In the genomic region with DNA sequence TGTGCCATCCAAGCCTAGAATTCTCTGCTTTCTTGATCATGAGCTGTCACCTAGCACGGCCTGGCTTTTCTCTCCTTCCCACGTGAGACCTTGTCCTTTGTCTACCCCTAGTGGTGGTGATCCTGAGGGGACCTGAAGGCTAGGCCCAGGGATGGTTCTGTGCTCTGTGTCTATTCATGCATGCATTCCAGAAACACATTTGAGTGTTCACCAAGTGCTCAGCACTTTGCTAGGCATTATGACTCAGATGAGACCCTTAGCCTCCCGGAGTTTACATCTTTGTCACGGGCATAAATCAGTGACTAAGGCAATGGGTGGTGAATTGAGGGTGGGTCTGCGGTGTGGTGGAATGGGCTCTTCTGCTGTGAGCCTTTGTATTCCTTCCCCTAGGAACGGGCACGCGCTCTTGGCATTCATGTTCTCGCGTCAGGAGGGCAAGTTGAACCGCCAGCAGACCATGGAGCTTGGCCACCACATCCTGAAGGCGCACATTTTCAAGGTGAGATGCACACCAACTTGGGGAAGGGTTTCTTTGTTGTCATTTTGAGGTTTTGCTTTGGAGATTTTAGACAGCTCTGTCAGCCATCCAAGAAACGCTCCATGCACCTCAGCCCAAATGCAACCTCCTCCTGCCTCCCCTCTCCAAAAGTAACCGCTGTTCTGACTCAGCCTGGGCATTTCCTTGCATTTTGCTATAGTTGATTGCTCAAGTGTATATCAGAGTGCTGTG, we compare ENCODE assay signal across 8 cellular contexts.
DNase-seq lines count a peak whose midpoint lies in the region; TF ChIP-seq lines count a peak whose summit lies in the region.

No MANE protein-coding gene starts in this region.

- H3K4me3 Mint-ChIP-seq in activated naive CD4-positive, alpha-beta T cell treated with anti-CD3 and anti-CD28 coated beads, Interleukin-2, amount 10 ng/mL, durations not matched to agents 7 days and 5 days: no peak overlapping the region
- H3K4me3 Mint-ChIP-seq in H9 (no peak overlapping the region), endothelial cell (ENCODE audit: unreplicated experiment) (peak overlapping the region; percentile 31)

- H3K56ac ChIP-seq in H9 (ENCODE audit: insufficient read length, low read depth, low read length): no peak overlapping the region

- H2BK120ac ChIP-seq in H9 (ENCODE audit: low read depth, low read length, poor library complexity, severe bottlenecking) (no peak overlapping the region), trophoblast cell (ENCODE audit: insufficient read depth, low read length, poor library complexity) (no peak overlapping the region)

- H3K23me2 ChIP-seq in H9 (ENCODE audit: insufficient read length, low read depth, low read length, poor library complexity, severe bottlenecking): no peaks in the 10 kb centered on the region

- H2AK5ac ChIP-seq in H9 (ENCODE audit: insufficient read length, low read length) (no peak overlapping the region), trophoblast cell (ENCODE audit: low read length) (no peak overlapping the region)

- no peak overlapping the region for H4K5ac ChIP-seq in H9 (ENCODE audit: insufficient read length, low read depth, low read length)

- TF ChIP-seq CTCF in H9 (conservative IDR thresholded peaks at IDR 0.05) (peak; percentile 46), endothelial cell (IDR thresholded peaks at IDR 0.05; ENCODE audit: unreplicated experiment) (no peak)

- H4K12ac ChIP-seq in trophoblast cell (ENCODE audit: low read depth, low read length): no peak overlapping the region

- H3K9me3 ChIP-seq in H9 (ENCODE audit: control insufficient read depth, low read depth, low read length) (no peaks in the 10 kb centered on the region), trophoblast cell (ENCODE audit: insufficient read depth, low read depth, low read length) (peaks cover 1% of the 10 kb centered on the region)

- no peak overlapping the region for H3K4me3 ChIP-seq in trophoblast cell (ENCODE audit: low read depth, low read length)

- H2BK20ac ChIP-seq in H9 (ENCODE audit: low read depth, low read length, poor library complexity, severe bottlenecking): no peak overlapping the region

- no peak overlapping the region for H3K4me2 ChIP-seq in H9 (ENCODE audit: insufficient read depth, insufficient read length, low read length)
- no peak overlapping the region for H3K4me2 ChIP-seq in trophoblast cell (ENCODE audit: low read length)

- H3K36me3 Mint-ChIP-seq in activated naive CD4-positive, alpha-beta T cell treated with anti-CD3 and anti-CD28 coated beads, Interleukin-2, amount 10 ng/mL, durations not matched to agents 7 days and 5 days: no peaks in the 10 kb centered on the region
- H3K36me3 Mint-ChIP-seq in H9 (ENCODE audit: insufficient read depth in 1 of 3, low read depth in 3 of 3) (peaks cover 0 to 4% (median 2%) of the 10 kb centered on the region in 3 experiments; a peak in 3 of 7 replicates), endothelial cell (ENCODE audit: low read depth, unreplicated experiment) (peaks cover 65% of the 10 kb centered on the region)

- H2BK12ac ChIP-seq in H9 (ENCODE audit: insufficient read length, low read depth, low read length) (no peak overlapping the region), trophoblast cell (ENCODE audit: low read length) (no peak overlapping the region)

- H2BK15ac ChIP-seq in H9 (ENCODE audit: low read depth, low read length): no peak overlapping the region

- H3K79me2 ChIP-seq in H9 (ENCODE audit: insufficient read depth, low read length) (no peaks in the 10 kb centered on the region), trophoblast cell (ENCODE audit: control insufficient read depth, insufficient read depth, low read length, poor library complexity) (no peaks in the 10 kb centered on the region)

- H3K9me3 Mint-ChIP-seq in activated naive CD4-positive, alpha-beta T cell treated with anti-CD3 and anti-CD28 coated beads, Interleukin-2, amount 10 ng/mL, durations not matched to agents 7 days and 5 days: no peaks in the 10 kb centered on the region
- H3K9me3 Mint-ChIP-seq in H9 (no peaks in the 10 kb centered on the region), endothelial cell (ENCODE audit: unreplicated experiment) (no peaks in the 10 kb centered on the region)

- H3K4ac ChIP-seq in H9 (ENCODE audit: low read depth, low read length) (no peak overlapping the region), trophoblast cell (ENCODE audit: low read depth, low read length) (no peak overlapping the region)

- H3K27me3 Mint-ChIP-seq in activated naive CD4-positive, alpha-beta T cell treated with anti-CD3 and anti-CD28 coated beads, Interleukin-2, amount 10 ng/mL, durations not matched to agents 7 days and 5 days: peaks cover 7% of the 10 kb centered on the region
- H3K27me3 Mint-ChIP-seq in H9 (ENCODE audit: low read depth) (no peaks in the 10 kb centered on the region), endothelial cell (ENCODE audit: unreplicated experiment) (peaks cover 5% of the 10 kb centered on the region)

- H3K27ac Mint-ChIP-seq in activated naive CD4-positive, alpha-beta T cell treated with anti-CD3 and anti-CD28 coated beads, Interleukin-2, amount 10 ng/mL, durations not matched to agents 7 days and 5 days: no peak overlapping the region
- H3K27ac Mint-ChIP-seq in H9: no peak overlapping the region
- peak overlapping the region; percentile 63 for H3K27ac Mint-ChIP-seq in endothelial cell (ENCODE audit: unreplicated experiment)

- peaks cover 25 to 33% of the 10 kb centered on the region in 2 experiments for H3K36me3 ChIP-seq in trophoblast cell (ENCODE audit: control insufficient read depth in 1 of 2, insufficient read depth in 2 of 2, low read length in 2 of 2)

- H3K27ac ChIP-seq in H9 (ENCODE audit: insufficient read length, low read depth, low read length) (no peak overlapping the region), trophoblast cell (ENCODE audit: low read depth, low read length) (no peak overlapping the region)

- CTCF ChIA-PET in activated naive CD4-positive, alpha-beta T cell treated with anti-CD3 and anti-CD28 coated beads, Interleukin-2, amount 10 ng/mL, durations not matched to agents 7 days and 5 days (lab: Charles Lee): interaction anchor here (0.7 to 1.5 kb wide), 5 partner anchors 23 to 282 kb away, joined by 3 to 4 read pairs (median 3); no protein-coding TSS in a partner anchor

- no peaks in the 10 kb centered on the region for H4K20me1 ChIP-seq in H9 (ENCODE audit: control insufficient read depth, insufficient read depth, insufficient read length)

- no peak overlapping the region for H2BK5ac ChIP-seq in H9 (ENCODE audit: insufficient read length, low read length)
- no peak overlapping the region for H2BK5ac ChIP-seq in trophoblast cell (ENCODE audit: low read depth, low read length, poor library complexity)

- no CpG with 5 or more reads among the region's 14 CpGs for WGBS in H9 (ENCODE audit: extremely low coverage, insufficient read length, low lambda C conversion rate)
- no CpG with 5 or more reads among the region's 14 CpGs for WGBS in trophoblast cell (ENCODE audit: extremely low coverage, insufficient coverage, insufficient read length)

- no peak overlapping the region for H3K9ac ChIP-seq in H9 (ENCODE audit: extremely low read depth, insufficient read length, low read length)
- H3K9ac ChIP-seq in trophoblast cell (ENCODE audit: low read length): no peak overlapping the region

- H3K18ac ChIP-seq in H9 (ENCODE audit: insufficient read length, low read depth, low read length) (no peak overlapping the region), trophoblast cell (ENCODE audit: low read length) (peak overlapping the region; percentile 10)

- H4K8ac ChIP-seq in H9 (replicated peaks; ENCODE audit: insufficient read length, low read depth, low read length) (no peak overlapping the region), trophoblast cell (ENCODE audit: low read depth, low read length) (no peak overlapping the region)

- no peak overlapping the region for H4K91ac ChIP-seq in H9 (ENCODE audit: insufficient read length, low read depth, low read length)
- no peak overlapping the region for H4K91ac ChIP-seq in trophoblast cell (ENCODE audit: low read depth, low read length)

- H3K14ac ChIP-seq in H9 (ENCODE audit: insufficient read depth, low read length) (no peak overlapping the region), trophoblast cell (ENCODE audit: low read length) (no peak overlapping the region)

- H3K4me1 ChIP-seq in H9 (ENCODE audit: insufficient read depth, low read length) (no peaks in the 10 kb centered on the region), trophoblast cell (ENCODE audit: control insufficient read depth in 1 of 2, insufficient read depth in 2 of 2, low read length in 2 of 2) (peaks cover 15 to 18% of the 10 kb centered on the region in 2 experiments)

- H3K79me1 ChIP-seq in H9 (ENCODE audit: insufficient read depth, low read depth, low read length, poor library complexity, severe bottlenecking): no peaks in the 10 kb centered on the region
- no peaks in the 10 kb centered on the region for H3K79me1 ChIP-seq in trophoblast cell (ENCODE audit: low read length)

- DNase-seq in activated naive CD4-positive, alpha-beta T cell treated with anti-CD3 and anti-CD28 coated beads, Interleukin-2, amount 10 ng/mL, durations not matched to agents 7 days and 5 days: peak; percentile 34
- no peak for DNase-seq in activated naive CD4-positive, alpha-beta T cell treated with Interleukin-2 at 50 U/mL for 16 hours
- DNase-seq in H9: no peak
- DNase-seq in M059J (ENCODE audit: low read depth): peak; percentile 96
- peak; percentile 16 for DNase-seq in endothelial cell (ENCODE audit: low spot score)
- peak in 1 of 2 donors; percentile 35 for DNase-seq in trophoblast cell
- DNase-seq in DMS79 (lab: John Stamatoyannopoulos, UW): no peak
- DNase-seq in NCI-H187 (lab: John Stamatoyannopoulos, UW): no peak

- no peak overlapping the region for H3T11ph ChIP-seq in H9 (ENCODE audit: low read length)

- H3K23ac ChIP-seq in H9 (ENCODE audit: insufficient read length, low read depth, low read length): no peak overlapping the region
- no peak overlapping the region for H3K23ac ChIP-seq in trophoblast cell (ENCODE audit: low read length)

- no peak overlapping the region for H2AFZ ChIP-seq in H9 (ENCODE audit: low read length)
- no peak overlapping the region for H2AFZ ChIP-seq in trophoblast cell (ENCODE audit: insufficient read depth, low read length, poor library complexity)

- H3K27me3 ChIP-seq in H9 (ENCODE audit: insufficient read depth, low read length): no peaks in the 10 kb centered on the region
- H3K27me3 ChIP-seq in trophoblast cell (ENCODE audit: insufficient read depth, low read length): no peaks in the 10 kb centered on the region

- H3K4me1 Mint-ChIP-seq in activated naive CD4-positive, alpha-beta T cell treated with anti-CD3 and anti-CD28 coated beads, Interleukin-2, amount 10 ng/mL, durations not matched to agents 7 days and 5 days: no peaks in the 10 kb centered on the region
- peaks cover 7 to 8% of the 10 kb centered on the region in 2 experiments; a peak in 3 of 4 replicates for H3K4me1 Mint-ChIP-seq in H9
- peaks cover 46% of the 10 kb centered on the region for H3K4me1 Mint-ChIP-seq in endothelial cell (ENCODE audit: unreplicated experiment)

Comparison
In these comparisons a context has a peak if more than half of its experiments do, and no peak if none do; other contexts are left out.
1. DNase-seq: peak in activated naive CD4-positive, alpha-beta T cell treated with anti-CD3 and anti-CD28 coated beads, Interleukin-2, amount 10 ng/mL, durations not matched to agents 7 days and 5 days (single experiment), M059J (single experiment) and endothelial cell (single experiment); none in activated naive CD4-positive, alpha-beta T cell treated with Interleukin-2 at 50 U/mL for 16 hours (single experiment), H9 (single experiment), DMS79 (single experiment) and NCI-H187 (0 of 2).